In genomic region chr13:99926014-99926731, GRCh38 we compare ENCODE assay signal across 10 cellular contexts. TPM values are rescaled to one million over a fixed set of nuclear protein-coding genes. Genes with fewer than 3 reads are reported as not detected.
DNase-seq lines count a peak whose midpoint lies in the region; ATAC-seq and TF ChIP-seq lines count a peak whose summit lies in the region.
"Had no signal": no experiment of that assay in that cellular context is flagged by ENCODE, and none has a peak within 500 bp of the region (broad histone marks: within the 10 kb centered on the region; RNA-seq: fewer than 3 reads in every experiment).

No MANE protein-coding gene starts in this region.

- POLR2A ChIA-PET in activated CD4-positive, alpha-beta T cell treated with anti-CD3 and anti-CD28 coated beads for 36 hours (lab: Charles Lee): no interaction called here

- peak overlapping the region; percentile 83 for H3K4me2 ChIP-seq in osteoblast (ENCODE audit: insufficient read depth, low read length)

- no peaks in the 10 kb centered on the region for H4K20me1 ChIP-seq in osteoblast (ENCODE audit: insufficient read depth, low read length)

- H3K4me1 Mint-ChIP-seq in Calu3 (ENCODE audit: low read depth, unreplicated experiment): no peaks in the 10 kb centered on the region
- H3K4me1 Mint-ChIP-seq in endothelial cell (ENCODE audit: unreplicated experiment): peaks cover 11% of the 10 kb centered on the region
- H3K4me1 Mint-ChIP-seq in activated CD4-positive, alpha-beta T cell treated with anti-CD3 and anti-CD28 coated beads for 36 hours: no peaks in the 10 kb centered on the region

- H3K27me3 ChIP-seq in brain microvascular endothelial cell (replicated peaks) (no peaks in the 10 kb centered on the region), osteoblast (ENCODE audit: insufficient read depth, low read length) (peaks cover 9% of the 10 kb centered on the region)

- H2AFZ ChIP-seq in osteoblast (ENCODE audit: low read length): peak overlapping the region; percentile 84

- no peaks in the 10 kb centered on the region for H3K79me2 ChIP-seq in osteoblast (ENCODE audit: insufficient read depth, low read length)

- H3K27me3 Mint-ChIP-seq in Calu3 (ENCODE audit: unreplicated experiment) (no peaks in the 10 kb centered on the region), endothelial cell (ENCODE audit: unreplicated experiment) (peaks cover 2% of the 10 kb centered on the region)
- peaks cover 19% of the 10 kb centered on the region for H3K27me3 Mint-ChIP-seq in activated CD4-positive, alpha-beta T cell treated with anti-CD3 and anti-CD28 coated beads for 36 hours

- DNase-seq in Calu3 (peak; percentile 4), NCI-H2081 treated with DMSO at 0.1 percent for 48 hours (lab: John Stamatoyannopoulos, UW) (peak; percentile 92), brain microvascular endothelial cell (peak; percentile 3), osteoblast (ENCODE audit: insufficient read length, low spot score, missing footprints) (peak; percentile 88), mesenteric fat pad (ENCODE audit: low spot score) (no peak), endothelial cell (ENCODE audit: low spot score) (no peak)
- DNase-seq in activated CD4-positive, alpha-beta T cell treated with anti-CD3 and anti-CD28 coated beads for 36 hours: no peak
- DNase-seq: stimulated activated CD4-positive, alpha-beta T cell treated with anti-CD3 and anti-CD28 coated beads, Interleukin-15, amount 100 ng/mL, for 24 hours; T1000 had no signal

- H3K9me3 Mint-ChIP-seq in Calu3 (ENCODE audit: low read depth, unreplicated experiment) (no peaks in the 10 kb centered on the region), endothelial cell (ENCODE audit: unreplicated experiment) (no peaks in the 10 kb centered on the region)
- H3K9me3 Mint-ChIP-seq in activated CD4-positive, alpha-beta T cell treated with anti-CD3 and anti-CD28 coated beads for 36 hours (ENCODE audit: low read depth): peaks cover 2% of the 10 kb centered on the region

- in situ Hi-C loops in brain microvascular endothelial cell (cut with HindIII; ENCODE audit: low pct_ligation_motif_present, low sequenced_read_pairs): no loop called here

- H3K36me3 Mint-ChIP-seq in Calu3 (ENCODE audit: insufficient read depth, unreplicated experiment) (no peaks in the 10 kb centered on the region), endothelial cell (ENCODE audit: low read depth, unreplicated experiment) (no peaks in the 10 kb centered on the region)
- no peaks in the 10 kb centered on the region for H3K36me3 Mint-ChIP-seq in activated CD4-positive, alpha-beta T cell treated with anti-CD3 and anti-CD28 coated beads for 36 hours (ENCODE audit: low read depth)

- no peak overlapping the region for H3K27ac ChIP-seq in brain microvascular endothelial cell
- no peak overlapping the region for H3K27ac ChIP-seq in osteoblast (ENCODE audit: low read depth, low read length)

- ATAC-seq in activated CD4-positive, alpha-beta T cell treated with anti-CD3 and anti-CD28 coated beads for 36 hours: no peak
- no peak for ATAC-seq in HG02885 (IDR thresholded peaks at IDR 0.05; ENCODE audit: poor library complexity, unreplicated experiment)

- no peak overlapping the region for H3K27ac Mint-ChIP-seq in Calu3 (ENCODE audit: unreplicated experiment)
- no peak overlapping the region for H3K27ac Mint-ChIP-seq in endothelial cell (ENCODE audit: unreplicated experiment)
- H3K27ac Mint-ChIP-seq in activated CD4-positive, alpha-beta T cell treated with anti-CD3 and anti-CD28 coated beads for 36 hours: no peak overlapping the region

- TF ChIP-seq CTCF in Calu3 (IDR thresholded peaks at IDR 0.05; ENCODE audit: unreplicated experiment) (no peak), brain microvascular endothelial cell (IDR thresholded peaks at IDR 0.05; ENCODE audit: low read depth, low read length, missing control alignments) (no peak), osteoblast (IDR thresholded peaks at IDR 0.05; ENCODE audit: extremely low read depth, low read depth, low read length) (no peak), endothelial cell (IDR thresholded peaks at IDR 0.05; ENCODE audit: unreplicated experiment) (no peak)

- intact Hi-C loops in Calu3 (cut with micrococcal nuclease; ENCODE audit: unreplicated experiment): no loop called here
- intact Hi-C loops in activated CD4-positive, alpha-beta T cell treated with anti-CD3 and anti-CD28 coated beads for 36 hours (cut with DNase I, micrococcal nuclease): no loop called here

- H3K4me3 ChIP-seq in brain microvascular endothelial cell (ENCODE audit: low read depth, low read length) (no peak overlapping the region), osteoblast (ENCODE audit: insufficient read depth, low read length) (peak overlapping the region; percentile 62)

- H3K9me3 ChIP-seq in osteoblast (ENCODE audit: low read depth, low read length): no peaks in the 10 kb centered on the region

- H3K36me3 ChIP-seq in brain microvascular endothelial cell (replicated peaks): no peaks in the 10 kb centered on the region
- no peaks in the 10 kb centered on the region for H3K36me3 ChIP-seq in osteoblast (ENCODE audit: insufficient read depth, low read length)

- H3K4me3 Mint-ChIP-seq in Calu3 (ENCODE audit: low read depth, unreplicated experiment) (no peak overlapping the region), endothelial cell (ENCODE audit: unreplicated experiment) (no peak overlapping the region)
- no peak overlapping the region for H3K4me3 Mint-ChIP-seq in activated CD4-positive, alpha-beta T cell treated with anti-CD3 and anti-CD28 coated beads for 36 hours

- CTCF ChIA-PET in Calu3 (lab: Charles Lee): no interaction called here
- CTCF ChIA-PET in activated CD4-positive, alpha-beta T cell treated with anti-CD3 and anti-CD28 coated beads for 36 hours (lab: Charles Lee): interaction anchor here (0.6 to 1.5 kb wide), 3 partner anchors 10 to 47 kb away, joined by 4 to 5 read pairs (median 4); no protein-coding TSS in a partner anchor

- peaks cover 6% of the 10 kb centered on the region for H3K4me1 ChIP-seq in osteoblast (ENCODE audit: insufficient read depth, low read length)

- BruUV-seq in Calu3 (replicated peaks; lab: Mats Ljungman, UMichigan): no TSS peak

RNA-seq across cellular contexts. Expression of gene ZIC5, which starts 45.4 kb away (rescaled TPM):
- 0.57 and 0.71 TPM in 2 replicates for total RNA-seq in Calu3 (2022)
- not detected in 2 replicates for total RNA-seq in osteoblast
- total RNA-seq in mesenteric fat pad: not detected
- total RNA-seq in endothelial cell (ENCODE audit: unreplicated experiment): 0.10 TPM
- total RNA-seq in activated CD4-positive, alpha-beta T cell treated with anti-CD3 and anti-CD28 coated beads for 36 hours: not detected

RNA-seq across cellular contexts. Expression of gene ZIC2, which starts 55.4 kb away (rescaled TPM):
- 3.5 and 3.6 TPM in 2 replicates for total RNA-seq in Calu3 (2022)
- total RNA-seq in osteoblast: not detected in 2 replicates
- total RNA-seq in mesenteric fat pad: not detected
- total RNA-seq in endothelial cell (ENCODE audit: unreplicated experiment): 3.8 TPM
- not detected for total RNA-seq in activated CD4-positive, alpha-beta T cell treated with anti-CD3 and anti-CD28 coated beads for 36 hours

Comparison
In these comparisons a context has a peak if more than half of its experiments do, and no peak if none do; other contexts are left out.
1. DNase-seq: peak in Calu3 (single experiment), NCI-H2081 treated with DMSO at 0.1 percent for 48 hours (single experiment), brain microvascular endothelial cell (single experiment) and osteoblast (single experiment); none in mesenteric fat pad (single experiment), endothelial cell (single experiment) and activated CD4-positive, alpha-beta T cell treated with anti-CD3 and anti-CD28 coated beads for 36 hours (single experiment).